Comparison of ENCODE assay signal across 15 cellular contexts in genomic region chr13:100916943-100917342, GRCh38.
"Had no signal": no experiment of that assay in that cellular context is flagged by ENCODE, and none has a peak within 500 bp of the region (broad histone marks: within the 10 kb centered on the region; RNA-seq: fewer than 3 reads in every experiment).

No MANE protein-coding gene starts in this region.

- DNase-seq: activated CD4-positive, alpha-beta T cell treated with anti-CD3 and anti-CD28 coated beads, Interleukin-2, amount 10 ng/mL, durations not matched to agents 24 days and 14 days; activated CD8-positive, alpha-beta memory T cell treated with anti-CD3 and anti-CD28 coated beads for 24 hours; activated naive CD4-positive, alpha-beta T cell treated with Interleukin-2 at 50 U/mL for 16 hours; caudate nucleus; effector memory CD8-positive, alpha-beta T cell; islet precursor cell; left lung; ovary; stimulated activated CD4-positive, alpha-beta T cell treated with anti-CD3 and anti-CD28 coated beads, Interleukin-15, amount 100 ng/mL, for 24 hours; stimulated activated CD4-positive, alpha-beta T cell treated with anti-CD3 and anti-CD28 coated beads, Interleukin-4, amount 100 ng/mL, for 24 hours; stimulated activated naive CD8-positive, alpha-beta T cell treated with anti-CD3 and anti-CD28 coated beads, Interleukin-15, amount 100 ng/mL, for 72 hours; testis had no signal

- H3K36me3 Mint-ChIP-seq: WTC11 had no signal

- H3K9me3 Mint-ChIP-seq: activated CD4-positive, alpha-beta T cell treated with anti-CD3 and anti-CD28 coated beads, Interleukin-2, amount 10 ng/mL, durations not matched to agents 24 days and 14 days; effector memory CD8-positive, alpha-beta T cell had no signal

- H3K27ac Mint-ChIP-seq: activated CD4-positive, alpha-beta T cell treated with anti-CD3 and anti-CD28 coated beads, Interleukin-2, amount 10 ng/mL, durations not matched to agents 24 days and 14 days; effector memory CD8-positive, alpha-beta T cell; stimulated activated naive CD8-positive, alpha-beta T cell treated with anti-CD3 and anti-CD28 coated beads, Interleukin-15, amount 100 ng/mL, for 72 hours; WTC11 had no signal

- H3K4me1 Mint-ChIP-seq: activated CD4-positive, alpha-beta T cell treated with anti-CD3 and anti-CD28 coated beads, Interleukin-2, amount 10 ng/mL, durations not matched to agents 24 days and 14 days; stimulated activated naive CD8-positive, alpha-beta T cell treated with anti-CD3 and anti-CD28 coated beads, Interleukin-15, amount 100 ng/mL, for 72 hours had no signal

- ATAC-seq: effector memory CD8-positive, alpha-beta T cell; gastroesophageal sphincter; left lung; stimulated activated naive CD8-positive, alpha-beta T cell treated with anti-CD3 and anti-CD28 coated beads, Interleukin-15, amount 100 ng/mL, for 72 hours; WTC11 had no signal

- H3K27me3 Mint-ChIP-seq: activated CD4-positive, alpha-beta T cell treated with anti-CD3 and anti-CD28 coated beads, Interleukin-2, amount 10 ng/mL, durations not matched to agents 24 days and 14 days had no signal

- H3K4me3 Mint-ChIP-seq: activated CD4-positive, alpha-beta T cell treated with anti-CD3 and anti-CD28 coated beads, Interleukin-2, amount 10 ng/mL, durations not matched to agents 24 days and 14 days; effector memory CD8-positive, alpha-beta T cell; neural crest cell; stimulated activated naive CD8-positive, alpha-beta T cell treated with anti-CD3 and anti-CD28 coated beads, Interleukin-15, amount 100 ng/mL, for 72 hours; WTC11 had no signal
